ENCODE assay signal across 8 cellular contexts in the genomic region with DNA sequence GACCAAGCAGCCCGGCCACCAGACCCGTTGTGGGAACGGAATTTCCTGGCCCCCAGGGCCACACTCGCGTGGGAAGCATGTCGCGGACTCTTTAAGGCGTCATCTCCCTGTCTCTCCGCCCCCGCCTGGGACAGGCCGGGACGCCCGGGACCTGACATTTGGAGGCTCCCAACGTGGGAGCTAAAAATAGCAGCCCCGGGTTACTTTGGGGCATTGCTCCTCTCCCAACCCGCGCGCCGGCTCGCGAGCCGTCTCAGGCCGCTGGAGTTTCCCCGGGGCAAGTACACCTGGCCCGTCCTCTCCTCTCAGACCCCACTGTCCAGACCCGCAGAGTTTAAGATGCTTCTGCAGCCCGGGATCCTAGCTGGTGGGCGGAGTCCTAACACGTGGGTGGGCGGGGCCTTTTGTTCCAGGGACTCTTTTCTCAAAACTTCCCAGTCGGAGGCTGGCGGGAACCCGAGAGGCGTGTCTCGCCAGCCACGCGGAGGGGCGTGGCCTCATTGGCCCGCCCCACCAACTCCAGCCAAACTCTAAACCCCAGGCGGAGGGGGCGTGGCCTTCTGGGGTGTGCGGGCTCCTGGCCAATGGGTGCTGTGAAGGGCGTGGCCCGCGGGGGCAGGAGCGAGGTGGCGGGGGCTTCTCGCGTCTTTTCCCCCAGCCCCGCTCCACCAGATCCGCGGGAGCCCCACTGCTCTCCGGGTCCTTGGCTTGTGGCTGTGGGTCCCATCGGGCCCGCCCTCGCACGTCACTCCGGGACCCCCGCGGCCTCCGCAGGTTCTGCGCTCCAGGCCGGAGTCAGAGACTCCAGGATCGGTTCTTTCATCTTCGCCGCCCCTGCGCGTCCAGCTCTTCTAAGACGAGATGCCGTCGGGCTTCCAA. TPM values are rescaled to one million over a fixed set of nuclear protein-coding genes. Genes with fewer than 3 reads are reported as not detected.
DNase-seq lines count a peak whose midpoint lies in the region; ATAC-seq and TF ChIP-seq lines count a peak whose summit lies in the region.

A gene (plus strand): TSS at position 645 of the 879 bp plus-strand sequence. CDS start 217 bp downstream, at position 862.

- peak within 1 kb of the TSS; percentile 65 for H3K4me3 ChIP-seq in MM.1S (ENCODE audit: low read length)
- peak within 1 kb of the TSS; percentile 49 to 60 for H3K4me3 ChIP-seq in testis

- DNase-seq in CD14-positive monocyte (ENCODE audit: low spot score) = peak; percentile 77
- peak; percentile 95 for DNase-seq in MM.1S
- DNase-seq in T follicular helper cell (ENCODE audit: low read depth) = peak; percentile 66
- peak; percentile 94 for DNase-seq in activated naive CD8-positive, alpha-beta T cell treated with anti-CD3 and anti-CD28 coated beads, Interleukin-2, amount 50 U/mL, for 24 hours
- peak; percentile 97 for DNase-seq in Right ventricle myocardium inferior (ENCODE audit: missing footprints)
- peak; percentile 96 for DNase-seq in osteocyte (ENCODE audit: extremely low spot score, unreplicated experiment)
- peak; percentile 97 for DNase-seq in testis

- peak within 1 kb of the TSS; percentile 97 for H3K4me2 ChIP-seq in MM.1S (ENCODE audit: low read depth, low read length)

- peak within 1 kb of the TSS; percentile 13; the same call in 1 of the 2 replicates for H3K9ac ChIP-seq in MM.1S (ENCODE audit: low read length)

- TF ChIP-seq POLR2A in testis (IDR thresholded peaks at IDR 0.05) = no peak

- 1% methylated on average over 41 to 71 of the region's 71 CpGs for WGBS in testis, 2 donors

- intact Hi-C loops in CD14-positive monocyte (cut with micrococcal nuclease) (loop anchor here in 1 of 2 donors (5.0 kb wide), 1 partner anchor 61 kb away; no protein-coding TSS in a partner anchor), Right ventricle myocardium inferior (cut with DNase I) (loop anchor here (1.0 to 2.0 kb wide), 3 partner anchors 29 to 65 kb away; a partner anchor contains a TSS), testis (cut with DNase I; ENCODE audit: low total_unique reads) (no loop called here)

- TF ChIP-seq CTCF in CD14-positive monocyte (IDR thresholded peaks at IDR 0.05) = no peak
- no peak for TF ChIP-seq CTCF in MM.1S (IDR thresholded peaks at IDR 0.05; ENCODE audit: low read length)
- no peak for TF ChIP-seq CTCF in osteocyte (IDR thresholded peaks at IDR 0.05)
- no peak for TF ChIP-seq CTCF in testis (IDR thresholded peaks at IDR 0.05)

- H3K4me1 Mint-ChIP-seq in CD14-positive monocyte (peaks cover 30% of the 10 kb centered on the region), osteocyte (ENCODE audit: unreplicated experiment) (peaks cover 21% of the 10 kb centered on the region)
- peaks cover 18% of the 10 kb centered on the region for H3K4me1 Mint-ChIP-seq in activated naive CD8-positive, alpha-beta T cell treated with anti-CD3 and anti-CD28 coated beads, Interleukin-2, amount 50 U/mL, for 24 hours

- H4K20me1 ChIP-seq in MM.1S (ENCODE audit: insufficient read depth, low read length) = no peaks in the 10 kb centered on the region

- H3K27ac ChIP-seq in MM.1S (ENCODE audit: low read length) = no peak within 1 kb of the TSS
- peak within 1 kb of the TSS; percentile 82 to 83 for H3K27ac ChIP-seq in testis

- peaks cover 8% of the 10 kb centered on the region for H3F3A ChIP-seq in MM.1S (ENCODE audit: insufficient read depth, low read length)

- H3K9me3 ChIP-seq in MM.1S (replicated peaks; ENCODE audit: insufficient read depth, low read length) = no peaks in the 10 kb centered on the region
- no peaks in the 10 kb centered on the region for H3K9me3 ChIP-seq in testis

- H3K36me3 Mint-ChIP-seq in CD14-positive monocyte (peaks cover 0 to 5% of the 10 kb centered on the region in 2 donors), osteocyte (ENCODE audit: unreplicated experiment) (no peaks in the 10 kb centered on the region)
- H3K36me3 Mint-ChIP-seq in activated naive CD8-positive, alpha-beta T cell treated with anti-CD3 and anti-CD28 coated beads, Interleukin-2, amount 50 U/mL, for 24 hours (ENCODE audit: low read depth) = no peaks in the 10 kb centered on the region

- H3K27me3 Mint-ChIP-seq in CD14-positive monocyte (ENCODE audit: low read depth in 3 of 3) (peaks cover 47 to 70% (median 48%) of the 10 kb centered on the region in 3 donors), osteocyte (ENCODE audit: unreplicated experiment) (peaks cover 18% of the 10 kb centered on the region)
- H3K27me3 Mint-ChIP-seq in activated naive CD8-positive, alpha-beta T cell treated with anti-CD3 and anti-CD28 coated beads, Interleukin-2, amount 50 U/mL, for 24 hours = peaks cover 17% of the 10 kb centered on the region

- peak; percentile 52 for ATAC-seq in GM21447 (IDR thresholded peaks at IDR 0.05; ENCODE audit: unreplicated experiment)
- ATAC-seq in activated naive CD8-positive, alpha-beta T cell treated with anti-CD3 and anti-CD28 coated beads, Interleukin-2, amount 50 U/mL, for 24 hours = peak; percentile 64
- peak; percentile 84 for ATAC-seq in Right ventricle myocardium inferior

- peak within 1 kb of the TSS; percentile 74 to 88 for H3K4me3 Mint-ChIP-seq in CD14-positive monocyte
- peak within 1 kb of the TSS; percentile 73 for H3K4me3 Mint-ChIP-seq in activated naive CD8-positive, alpha-beta T cell treated with anti-CD3 and anti-CD28 coated beads, Interleukin-2, amount 50 U/mL, for 24 hours
- H3K4me3 Mint-ChIP-seq in osteocyte (ENCODE audit: unreplicated experiment) = peak within 1 kb of the TSS; percentile 76

- no peaks in the 10 kb centered on the region for H3K9me2 ChIP-seq in MM.1S (replicated peaks; ENCODE audit: insufficient read depth, low read length)

- H3K36me3 ChIP-seq in MM.1S (replicated peaks; ENCODE audit: insufficient read depth, low read length) (no peaks in the 10 kb centered on the region), testis (ENCODE audit: low read depth, missing control alignments) (no peaks in the 10 kb centered on the region)

- H2AFZ ChIP-seq in MM.1S (ENCODE audit: low read length) = peak within 1 kb of the TSS; percentile 85

- peaks cover 5% of the 10 kb centered on the region for H3K4me1 ChIP-seq in MM.1S (ENCODE audit: low read length)
- peaks cover 12% of the 10 kb centered on the region for H3K4me1 ChIP-seq in testis

- no peaks in the 10 kb centered on the region for H3K79me2 ChIP-seq in MM.1S (ENCODE audit: low read length)

- peak within 1 kb of the TSS in 6 of 7 donors; percentile 28 to 82 (median 54) for H3K27ac Mint-ChIP-seq in CD14-positive monocyte
- H3K27ac Mint-ChIP-seq in activated naive CD8-positive, alpha-beta T cell treated with anti-CD3 and anti-CD28 coated beads, Interleukin-2, amount 50 U/mL, for 24 hours = peak within 1 kb of the TSS; percentile 67
- peak within 1 kb of the TSS; percentile 70 for H3K27ac Mint-ChIP-seq in osteocyte (ENCODE audit: unreplicated experiment)

- peaks cover 0 to 15% (median 2%) of the 10 kb centered on the region in 7 donors for H3K9me3 Mint-ChIP-seq in CD14-positive monocyte
- no peaks in the 10 kb centered on the region for H3K9me3 Mint-ChIP-seq in activated naive CD8-positive, alpha-beta T cell treated with anti-CD3 and anti-CD28 coated beads, Interleukin-2, amount 50 U/mL, for 24 hours
- H3K9me3 Mint-ChIP-seq in osteocyte (ENCODE audit: unreplicated experiment) = no peaks in the 10 kb centered on the region

- peaks cover 76% of the 10 kb centered on the region for H3K27me3 ChIP-seq in MM.1S (replicated peaks; ENCODE audit: insufficient read depth, low read length)
- H3K27me3 ChIP-seq in testis = no peaks in the 10 kb centered on the region

RNA-seq across cellular contexts. Expression of the gene that starts here (rescaled TPM):
- not detected for polyA plus RNA-seq in CD14-positive monocyte
- total RNA-seq in Right ventricle myocardium inferior = 119 TPM
- 0.59 and 0.63 TPM in 2 replicates for total RNA-seq in osteocyte
- 1 to 10 TPM; 4.2 to 6.6 TPM for total RNA-seq in testis
- 4.7 TPM for polyA plus RNA-seq in testis (ENCODE audit: insufficient read depth, low read depth, low replicate concordance)

Comparison
In these comparisons a context has a peak if more than half of its experiments do, and no peak if none do; other contexts are left out.
1. RNA of the gene that starts here (total RNA-seq): 119 TPM in Right ventricle myocardium inferior (single experiment); 4.2 to 6.6 TPM in testis and 0.59 to 0.63 TPM in osteocyte; every median in the first group is over 10 times any median in the second.
2. Peak in DNase-seq in CD14-positive monocyte; RNA of the gene not detected or under 1 TPM.
3. Peak in DNase-seq in osteocyte; RNA of the gene not detected or under 1 TPM.
4. Peak in every context shown above with its lines, with median percentiles within 50 percentile points of each other: DNase-seq, H3K27ac Mint-ChIP-seq, H3K4me3 Mint-ChIP-seq and ATAC-seq.